In the genomic region with DNA sequence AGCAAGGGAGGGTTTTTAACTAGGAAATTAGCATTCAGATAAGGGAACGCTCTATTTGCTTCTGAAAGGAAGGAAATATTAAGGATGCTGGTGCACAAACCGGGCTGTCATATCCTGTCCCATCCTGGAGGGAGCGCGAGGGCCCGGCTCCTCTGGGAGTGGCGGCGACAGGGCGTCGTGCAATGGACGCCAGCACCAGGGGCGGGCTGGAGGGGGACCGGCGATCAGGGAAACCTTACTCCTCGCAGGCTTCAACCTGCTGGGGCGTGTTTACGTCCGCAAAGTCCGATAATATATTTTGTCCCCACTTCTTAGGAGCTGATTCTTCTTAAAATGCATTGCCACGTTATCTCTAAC, we compare ENCODE assay signal across 10 cellular contexts.
DNase-seq lines count a peak whose midpoint lies in the region; TF ChIP-seq lines count a peak whose summit lies in the region.
"Had no signal": no experiment of that assay in that cellular context is flagged by ENCODE, and none has a peak within 500 bp of the region (broad histone marks: within the 10 kb centered on the region; RNA-seq: fewer than 3 reads in every experiment).

No MANE protein-coding gene starts in this region.

- H4K5ac ChIP-seq in H9 (ENCODE audit: insufficient read length, low read depth, low read length), result no peak overlapping the region

- H3K4me3 Mint-ChIP-seq in H9, result peak overlapping the region; percentile 50 to 76

- no peak overlapping the region for H3T11ph ChIP-seq in H9 (ENCODE audit: low read length)

- peak; percentile 44 for TF ChIP-seq CTCF in H9 (conservative IDR thresholded peaks at IDR 0.05)
- no peak for TF ChIP-seq CTCF in coronary artery (IDR thresholded peaks at IDR 0.05)

- DNase-seq in H9 (peak; percentile 73), coronary artery (ENCODE audit: low spot score) (no peak), NCI-H82 treated with DMSO at 0.1 percent for 48 hours (lab: John Stamatoyannopoulos, UW; ENCODE audit: unreplicated experiment) (no peak), NCI-H1436 (lab: John Stamatoyannopoulos, UW) (no peak), GF-D8 (lab: John Stamatoyannopoulos, UW) (no peak), hepatic stellate cell (ENCODE audit: low spot score) (no peak)

- H3K9me3 Mint-ChIP-seq in H9, result peaks cover 0 to 3% of the 10 kb centered on the region in 2 experiments; a peak in 2 of 5 replicates

- peaks cover 100% of the 10 kb centered on the region for H3K27me3 Mint-ChIP-seq in H9 (ENCODE audit: low read depth)

- peaks cover 7 to 14% of the 10 kb centered on the region in 2 experiments for H3K4me1 Mint-ChIP-seq in H9

- no peaks in the 10 kb centered on the region for H3K36me3 ChIP-seq in BLaER1
- H3K36me3 ChIP-seq in muscle layer of duodenum (ENCODE audit: control insufficient read depth in 1 of 2, insufficient read depth in 2 of 2, low read length in 2 of 2), result no peaks in the 10 kb centered on the region
- H3K36me3 ChIP-seq: SJSA1 had no signal

- H3K4me1 ChIP-seq in BLaER1, result peaks cover 13% of the 10 kb centered on the region
- no peaks in the 10 kb centered on the region for H3K4me1 ChIP-seq in H9 (ENCODE audit: insufficient read depth, low read length)
- peaks cover 0 to 19% of the 10 kb centered on the region in 2 donors for H3K4me1 ChIP-seq in muscle layer of duodenum (ENCODE audit: control insufficient read depth in 1 of 2, insufficient read depth in 2 of 2, low read length in 2 of 2)
- H3K4me1 ChIP-seq: SJSA1 had no signal

- no peaks in the 10 kb centered on the region for H3K79me2 ChIP-seq in H9 (ENCODE audit: insufficient read depth, low read length)
- H3K79me2 ChIP-seq: parathyroid adenoma had no signal

- H2BK15ac ChIP-seq in H9 (ENCODE audit: low read depth, low read length), result no peak overlapping the region

- H3K79me1 ChIP-seq in H9 (ENCODE audit: insufficient read depth, low read depth, low read length, poor library complexity, severe bottlenecking), result no peaks in the 10 kb centered on the region

- H3K36me3 Mint-ChIP-seq in H9 (ENCODE audit: insufficient read depth in 1 of 3, low read depth in 3 of 3), result peaks cover 0 to 4% (median 0%) of the 10 kb centered on the region in 3 experiments; a peak in 1 of 7 replicates

- H3K27me3 ChIP-seq in BLaER1 (peaks cover 34% of the 10 kb centered on the region), H9 (ENCODE audit: insufficient read depth, low read length) (peaks cover 49% of the 10 kb centered on the region), muscle layer of duodenum (ENCODE audit: low read depth, low read length) (peaks cover 50% of the 10 kb centered on the region)
- H3K27me3 ChIP-seq: SJSA1 had no signal

- H3K27ac ChIP-seq in BLaER1 (no peak overlapping the region), H9 (ENCODE audit: insufficient read length, low read depth, low read length) (no peak overlapping the region), coronary artery (no peak overlapping the region), muscle layer of duodenum (ENCODE audit: low read length) (no peak overlapping the region)
- H3K27ac ChIP-seq: parathyroid adenoma, SJSA1 had no signal

- H2BK120ac ChIP-seq in H9 (ENCODE audit: low read depth, low read length, poor library complexity, severe bottlenecking), result no peak overlapping the region

- no peak overlapping the region for H2BK5ac ChIP-seq in H9 (ENCODE audit: insufficient read length, low read length)

- no peak overlapping the region for H3K56ac ChIP-seq in H9 (ENCODE audit: insufficient read length, low read depth, low read length)

- WGBS in H9 (ENCODE audit: extremely low coverage, insufficient read length, low lambda C conversion rate), result no CpG with 5 or more reads among the region's 19 CpGs

- H3K9ac ChIP-seq in BLaER1 (no peak overlapping the region), H9 (ENCODE audit: extremely low read depth, insufficient read length, low read length) (no peak overlapping the region)
- H3K9ac ChIP-seq: parathyroid adenoma had no signal

- no peak overlapping the region for H3K18ac ChIP-seq in H9 (ENCODE audit: insufficient read length, low read depth, low read length)

- no peak overlapping the region for H3K27ac Mint-ChIP-seq in H9

- peaks cover 8% of the 10 kb centered on the region for H3K23me2 ChIP-seq in H9 (ENCODE audit: insufficient read length, low read depth, low read length, poor library complexity, severe bottlenecking)

- H4K91ac ChIP-seq in H9 (ENCODE audit: insufficient read length, low read depth, low read length), result no peak overlapping the region

- H2AFZ ChIP-seq in H9 (ENCODE audit: low read length), result peak overlapping the region; percentile 11

- H3K4me2 ChIP-seq in BLaER1 (peak overlapping the region; percentile 78), H9 (ENCODE audit: insufficient read depth, insufficient read length, low read length) (peak overlapping the region; percentile 52)

- no peak overlapping the region for H3K23ac ChIP-seq in H9 (ENCODE audit: insufficient read length, low read depth, low read length)

- no peak overlapping the region for H2BK12ac ChIP-seq in H9 (ENCODE audit: insufficient read length, low read depth, low read length)

- no peak overlapping the region for H2AK5ac ChIP-seq in H9 (ENCODE audit: insufficient read length, low read length)

- H2BK20ac ChIP-seq in H9 (ENCODE audit: low read depth, low read length, poor library complexity, severe bottlenecking), result no peak overlapping the region

- H3K4me3 ChIP-seq in BLaER1 (peak overlapping the region; percentile 61), coronary artery (peak overlapping the region; percentile 67), muscle layer of duodenum (ENCODE audit: low read depth in 1 of 2, low read length in 2 of 2) (peak overlapping the region; percentile 46 to 63)
- H3K4me3 ChIP-seq: SJSA1 had no signal

- no peak overlapping the region for H4K8ac ChIP-seq in H9 (replicated peaks; ENCODE audit: insufficient read length, low read depth, low read length)

- no peaks in the 10 kb centered on the region for H4K20me1 ChIP-seq in BLaER1
- H4K20me1 ChIP-seq in H9 (ENCODE audit: control insufficient read depth, insufficient read depth, insufficient read length), result no peaks in the 10 kb centered on the region

- H3K4ac ChIP-seq in H9 (ENCODE audit: low read depth, low read length), result no peak overlapping the region

- H3K14ac ChIP-seq in H9 (ENCODE audit: insufficient read depth, low read length), result no peak overlapping the region

- peaks cover 7% of the 10 kb centered on the region; the same call in 1 of the 2 replicates for H3K9me3 ChIP-seq in BLaER1
- no peaks in the 10 kb centered on the region for H3K9me3 ChIP-seq in H9 (ENCODE audit: control insufficient read depth, low read depth, low read length)
- no peaks in the 10 kb centered on the region for H3K9me3 ChIP-seq in muscle layer of duodenum (ENCODE audit: control insufficient read depth in 1 of 2, low read length in 2 of 2)
- H3K9me3 ChIP-seq: SJSA1 had no signal
